ENCODE assay signal across 11 cellular contexts in the genomic region with DNA sequence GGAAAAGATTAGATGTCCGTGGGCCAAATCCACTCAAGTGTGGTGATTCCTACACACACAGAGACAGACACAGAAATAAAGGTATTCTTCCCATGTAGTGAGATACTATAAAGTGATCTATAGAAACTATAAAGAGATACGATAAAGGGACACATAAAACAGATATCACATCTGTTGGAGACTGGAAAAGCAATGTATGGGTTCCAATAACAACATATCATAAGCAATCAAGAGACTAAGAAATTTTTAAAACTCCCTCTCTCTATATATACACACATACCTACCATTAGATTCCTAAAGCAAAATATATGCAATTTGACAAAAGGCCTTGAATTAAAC. TPM values are rescaled to one million over a fixed set of nuclear protein-coding genes. Genes with fewer than 3 reads are reported as not detected.
DNase-seq lines count a peak whose midpoint lies in the region; ATAC-seq lines count a peak whose summit lies in the region.
"Had no signal": no experiment of that assay in that cellular context is flagged by ENCODE, and none has a peak within 500 bp of the region (broad histone marks: within the 10 kb centered on the region; RNA-seq: fewer than 3 reads in every experiment).

No MANE protein-coding gene starts in this region.

- no peak overlapping the region for H3K4me3 Mint-ChIP-seq in stimulated activated naive CD8-positive, alpha-beta T cell treated with anti-CD3 and anti-CD28 coated beads, Interleukin-15, Interleukin-2, amounts not matched to agents 100 ng/mL and 50 ng/mL, for 24 hours
- no peak overlapping the region for H3K4me3 Mint-ChIP-seq in activated naive CD8-positive, alpha-beta T cell treated with anti-CD3 and anti-CD28 coated beads for 36 hours
- peak overlapping the region in 1 of 10 donors; percentile 4 for H3K4me3 Mint-ChIP-seq in naive thymus-derived CD8-positive, alpha-beta T cell

- no peaks in the 10 kb centered on the region for H3K9me3 Mint-ChIP-seq in stimulated activated naive CD8-positive, alpha-beta T cell treated with anti-CD3 and anti-CD28 coated beads, Interleukin-15, Interleukin-2, amounts not matched to agents 100 ng/mL and 50 ng/mL, for 24 hours
- no peaks in the 10 kb centered on the region for H3K9me3 Mint-ChIP-seq in activated naive CD8-positive, alpha-beta T cell treated with anti-CD3 and anti-CD28 coated beads for 36 hours
- no peaks in the 10 kb centered on the region for H3K9me3 Mint-ChIP-seq in naive thymus-derived CD8-positive, alpha-beta T cell

- H3K27ac Mint-ChIP-seq in stimulated activated naive CD8-positive, alpha-beta T cell treated with anti-CD3 and anti-CD28 coated beads, Interleukin-15, Interleukin-2, amounts not matched to agents 100 ng/mL and 50 ng/mL, for 24 hours = peak overlapping the region; percentile 67
- H3K27ac Mint-ChIP-seq in activated naive CD8-positive, alpha-beta T cell treated with anti-CD3 and anti-CD28 coated beads for 36 hours = peak overlapping the region; percentile 6
- peak overlapping the region; percentile 5 to 100 (median 88) for H3K27ac Mint-ChIP-seq in naive thymus-derived CD8-positive, alpha-beta T cell

- peaks cover 95% of the 10 kb centered on the region for H3K36me3 Mint-ChIP-seq in stimulated activated naive CD8-positive, alpha-beta T cell treated with anti-CD3 and anti-CD28 coated beads, Interleukin-15, Interleukin-2, amounts not matched to agents 100 ng/mL and 50 ng/mL, for 24 hours (ENCODE audit: low read depth)
- H3K36me3 Mint-ChIP-seq in activated naive CD8-positive, alpha-beta T cell treated with anti-CD3 and anti-CD28 coated beads for 36 hours = peaks cover 69% of the 10 kb centered on the region
- peaks cover 18 to 59% (median 21%) of the 10 kb centered on the region in 3 donors for H3K36me3 Mint-ChIP-seq in naive thymus-derived CD8-positive, alpha-beta T cell

- DNase-seq in stimulated activated naive CD8-positive, alpha-beta T cell treated with anti-CD3 and anti-CD28 coated beads, Interleukin-15, Interleukin-2, amounts not matched to agents 100 U/mL and 50 U/mL, for 24 hours = no peak
- no peak for DNase-seq in activated naive CD8-positive, alpha-beta T cell treated with anti-CD3 and anti-CD28 coated beads for 36 hours
- no peak for DNase-seq in naive thymus-derived CD8-positive, alpha-beta T cell
- DNase-seq: GDM1; NCI-H526; stimulated activated CD4-positive, alpha-beta T cell treated with anti-CD3 and anti-CD28 coated beads, Interleukin-2, amount 100 ng/mL, for 24 hours had no signal

- H3K4me1 Mint-ChIP-seq in stimulated activated naive CD8-positive, alpha-beta T cell treated with anti-CD3 and anti-CD28 coated beads, Interleukin-15, Interleukin-2, amounts not matched to agents 100 ng/mL and 50 ng/mL, for 24 hours (ENCODE audit: low read depth) = peaks cover 78% of the 10 kb centered on the region
- H3K4me1 Mint-ChIP-seq in activated naive CD8-positive, alpha-beta T cell treated with anti-CD3 and anti-CD28 coated beads for 36 hours = peaks cover 62% of the 10 kb centered on the region
- peaks cover 37 to 81% (median 69%) of the 10 kb centered on the region in 4 donors for H3K4me1 Mint-ChIP-seq in naive thymus-derived CD8-positive, alpha-beta T cell

- H3K27me3 Mint-ChIP-seq in stimulated activated naive CD8-positive, alpha-beta T cell treated with anti-CD3 and anti-CD28 coated beads, Interleukin-15, Interleukin-2, amounts not matched to agents 100 ng/mL and 50 ng/mL, for 24 hours = no peaks in the 10 kb centered on the region
- H3K27me3 Mint-ChIP-seq in activated naive CD8-positive, alpha-beta T cell treated with anti-CD3 and anti-CD28 coated beads for 36 hours = peaks cover 8% of the 10 kb centered on the region
- no peaks in the 10 kb centered on the region for H3K27me3 Mint-ChIP-seq in naive thymus-derived CD8-positive, alpha-beta T cell

- POLR2A ChIA-PET in naive thymus-derived CD8-positive, alpha-beta T cell (lab: Charles Lee) = interaction anchor here (0.9 to 4.7 kb wide), 7 partner anchors 12 to 109 kb away, joined by 3 to 78 read pairs (median 8); a partner anchor contains a TSS

- no peak for ATAC-seq in stimulated activated naive CD8-positive, alpha-beta T cell treated with anti-CD3 and anti-CD28 coated beads, Interleukin-15, Interleukin-2, amounts not matched to agents 100 U/mL and 50 U/mL, for 24 hours
- no peak for ATAC-seq in naive thymus-derived CD8-positive, alpha-beta T cell
- ATAC-seq in HG03280 (IDR thresholded peaks at IDR 0.05; ENCODE audit: unreplicated experiment) = no peak
- no peak for ATAC-seq in HG02763 (IDR thresholded peaks at IDR 0.05; ENCODE audit: unreplicated experiment)
- ATAC-seq in HG03439 (IDR thresholded peaks at IDR 0.05; ENCODE audit: unreplicated experiment) = no peak
- no peak for ATAC-seq in GM21619 (IDR thresholded peaks at IDR 0.05; ENCODE audit: unreplicated experiment)

RNA-seq across cellular contexts. Expression of a gene that starts 5.2 kb away (rescaled TPM):
- 10 to 100 TPM; 80.5 to 84.6 TPM for total RNA-seq in activated naive CD8-positive, alpha-beta T cell treated with anti-CD3 and anti-CD28 coated beads for 36 hours
- 100 to 1,000 TPM; 191 to 193 TPM for total RNA-seq in naive thymus-derived CD8-positive, alpha-beta T cell
- polyA plus RNA-seq in naive thymus-derived CD8-positive, alpha-beta T cell = 10 to 100 TPM; 16.9 to 20.2 (median 19.8) TPM

RNA-seq across cellular contexts. Expression of a gene that starts 5.8 kb away (rescaled TPM):
- total RNA-seq in activated naive CD8-positive, alpha-beta T cell treated with anti-CD3 and anti-CD28 coated beads for 36 hours = 100 to 1,000 TPM; 113 to 116 TPM
- 10 to 100 TPM; 43.1 to 43.8 TPM for total RNA-seq in naive thymus-derived CD8-positive, alpha-beta T cell
- 100 to 1,000 TPM in 2 of 3 donors, 10 to 100 TPM in 1; 87.4 to 161 (median 119) TPM for polyA plus RNA-seq in naive thymus-derived CD8-positive, alpha-beta T cell

RNA-seq across cellular contexts. Expression of a gene that starts 14.8 kb away (rescaled TPM):
- total RNA-seq in activated naive CD8-positive, alpha-beta T cell treated with anti-CD3 and anti-CD28 coated beads for 36 hours = 1 to 10 TPM; 8.5 to 8.6 TPM
- 10 to 100 TPM; 12.6 to 13.4 TPM for total RNA-seq in naive thymus-derived CD8-positive, alpha-beta T cell
- 1 to 10 TPM; 1.6 to 2.0 (median 1.7) TPM for polyA plus RNA-seq in naive thymus-derived CD8-positive, alpha-beta T cell

RNA-seq across cellular contexts. Expression of a gene that starts 35.1 kb away (rescaled TPM):
- total RNA-seq in activated naive CD8-positive, alpha-beta T cell treated with anti-CD3 and anti-CD28 coated beads for 36 hours = 10 to 100 TPM; 35.8 to 37.1 TPM
- total RNA-seq in naive thymus-derived CD8-positive, alpha-beta T cell = 10 to 100 TPM; 29.3 to 30.9 TPM
- polyA plus RNA-seq in naive thymus-derived CD8-positive, alpha-beta T cell = 10 to 100 TPM in 2 of 3 donors, 1 to 10 TPM in 1; 5.6 to 23.2 (median 13.7) TPM

RNA-seq across cellular contexts. Expression of a gene that starts 40.6 kb away (rescaled TPM):
- total RNA-seq in activated naive CD8-positive, alpha-beta T cell treated with anti-CD3 and anti-CD28 coated beads for 36 hours = 100 to 1,000 TPM; 122 TPM
- total RNA-seq in naive thymus-derived CD8-positive, alpha-beta T cell = 10 to 100 TPM; 68.6 to 71.3 TPM
- polyA plus RNA-seq in naive thymus-derived CD8-positive, alpha-beta T cell = 10 to 100 TPM; 19.1 to 43.1 (median 30.5) TPM

Comparison
In these comparisons a context has a peak if more than half of its experiments do, and no peak if none do; other contexts are left out.
1. H3K27ac Mint-ChIP-seq: peak in every context shown above with its lines; median percentile 88 in naive thymus-derived CD8-positive, alpha-beta T cell; 67 in stimulated activated naive CD8-positive, alpha-beta T cell treated with anti-CD3 and anti-CD28 coated beads, Interleukin-15, Interleukin-2, amounts not matched to agents 100 ng/mL and 50 ng/mL, for 24 hours; 6 in activated naive CD8-positive, alpha-beta T cell treated with anti-CD3 and anti-CD28 coated beads for 36 hours.